25 cellular contexts compared by ENCODE assay signal in genomic region chr6:147614501-147614900, GRCh38.
"Had no signal": no experiment of that assay in that cellular context is flagged by ENCODE, and none has a peak within 500 bp of the region (broad histone marks: within the 10 kb centered on the region; RNA-seq: fewer than 3 reads in every experiment).

No MANE protein-coding gene starts in this region.

- H3K9ac ChIP-seq: neural progenitor cell, parathyroid adenoma had no signal

- DNase-seq: kidney glomerular epithelial cell; left cardiac atrium; left lung; lower lobe of right lung; mammary epithelial cell; mesenchymal stem cell; naive B cell; natural killer cell; nephron progenitor cell; occipital lobe; right lobe of liver; stimulated activated CD4-positive, alpha-beta T cell treated with anti-CD3 and anti-CD28 coated beads, Interleukin-12 subunit alpha, Interleukin-12 subunit beta, amount 100 ng/mL, for 4 hours; stimulated activated CD4-positive, alpha-beta T cell treated with anti-CD3 and anti-CD28 coated beads, Interleukin-4, amount 100 ng/mL, for 24 hours; stimulated activated naive CD4-positive, alpha-beta T cell; tibial artery; trophoblast cell; upper lobe of right lung had no signal

- H3K27me3 ChIP-seq: hepatocyte, left lung, neural progenitor cell, neutrophil, right atrium auricular region, right lobe of liver, suprapubic skin, tibial artery, upper lobe of right lung had no signal

- H3K4me2 ChIP-seq: hepatocyte, neural progenitor cell had no signal

- H3K4me3 ChIP-seq: hepatocyte, left lung, lower lobe of right lung, neural progenitor cell, right atrium auricular region, right lobe of liver, skin epidermis, suprapubic skin, thoracic aorta, tibial artery, upper lobe of right lung had no signal

- H3K4me1 ChIP-seq: left lung, lower lobe of right lung, neural progenitor cell, parathyroid adenoma, right lobe of liver, suprapubic skin, tibial artery, upper lobe of right lung had no signal

- H3K36me3 ChIP-seq: left lung, lower lobe of right lung, neural progenitor cell, neutrophil, right atrium auricular region, right lobe of liver, suprapubic skin, thoracic aorta, tibial artery, upper lobe of right lung had no signal

- H3K9me3 ChIP-seq: left lung, lower lobe of right lung, neutrophil, right atrium auricular region, right lobe of liver, suprapubic skin, thoracic aorta, tibial artery, upper lobe of right lung had no signal

- H2AFZ ChIP-seq: hepatocyte, parathyroid adenoma had no signal

- H3K79me2 ChIP-seq: hepatocyte, parathyroid adenoma had no signal

- H3K27ac ChIP-seq: hepatocyte, left lung, lower lobe of right lung, neural progenitor cell, neutrophil, parathyroid adenoma, right atrium auricular region, right lobe of liver, skin epidermis, suprapubic skin, thoracic aorta, tibial artery, upper lobe of right lung had no signal
